24 cellular contexts compared by ENCODE assay signal in genomic region chr3:65908588-65908987, GRCh38.
"Had no signal": no experiment of that assay in that cellular context is flagged by ENCODE, and none has a peak within 500 bp of the region (broad histone marks: within the 10 kb centered on the region; RNA-seq: fewer than 3 reads in every experiment).

No MANE protein-coding gene starts in this region.

- H3K36me3 ChIP-seq: colonic mucosa, esophagus muscularis mucosa, esophagus squamous epithelium, gastrocnemius medialis, gastroesophageal sphincter, heart left ventricle, heart right ventricle had no signal

- DNase-seq: colonic mucosa; cortex of kidney; dermis blood vessel endothelial cell; dorsolateral prefrontal cortex; effector CD4-positive, alpha-beta T cell; effector CD8-positive, alpha-beta T cell; effector memory CD4-positive, alpha-beta T cell; effector memory CD8-positive, alpha-beta T cell; endodermal cell; erythroblast; esophagus squamous epithelium; foreskin fibroblast; foreskin keratinocyte; foreskin melanocyte; gastrocnemius medialis; glutamatergic neuron; head of caudate nucleus; heart right ventricle had no signal

- H3K9me3 ChIP-seq: colonic mucosa, esophagus muscularis mucosa, esophagus squamous epithelium, gastrocnemius medialis, gastroesophageal sphincter, heart left ventricle, heart right ventricle had no signal

- H3K27me3 ChIP-seq: colonic mucosa, dorsolateral prefrontal cortex, esophagus muscularis mucosa, esophagus squamous epithelium, foreskin keratinocyte, gastrocnemius medialis, gastroesophageal sphincter, heart left ventricle, heart right ventricle had no signal

- H3K4me3 ChIP-seq: colonic mucosa, coronary artery, dorsolateral prefrontal cortex, esophagus muscularis mucosa, esophagus squamous epithelium, gastrocnemius medialis, gastroesophageal sphincter, heart left ventricle, heart right ventricle had no signal

- ATAC-seq: effector memory CD8-positive, alpha-beta T cell; esophagus mucosa; foreskin keratinocyte; gastrocnemius medialis; gastroesophageal sphincter had no signal

- H3K27ac ChIP-seq: colonic mucosa, coronary artery, dorsolateral prefrontal cortex, epithelial cell of prostate, esophagus muscularis mucosa, esophagus squamous epithelium, foreskin keratinocyte, gastrocnemius medialis, gastroesophageal sphincter, heart left ventricle, heart right ventricle had no signal
